9 cellular contexts compared by ENCODE assay signal in genomic region chr10:26479766-26480492, GRCh38. TPM values are rescaled to one million over a fixed set of nuclear protein-coding genes. Genes with fewer than 3 reads are reported as not detected.
A peak's percentile ranks its signal among the peaks of the same experiment; 100 is the strongest.
DNase-seq lines count a peak whose midpoint lies in the region; ATAC-seq and TF ChIP-seq lines count a peak whose summit lies in the region.
"Had no signal": no experiment of that assay in that cellular context is flagged by ENCODE, and none has a peak within 500 bp of the region (broad histone marks: within the 10 kb centered on the region; RNA-seq: fewer than 3 reads in every experiment).

No MANE protein-coding gene starts in this region.

- TF ChIP-seq CTCF in SK-N-SH (IDR thresholded peaks at IDR 0.05) = no peak

- H3K9me3 ChIP-seq in SK-N-SH = no peaks in the 10 kb centered on the region

- no peaks in the 10 kb centered on the region for H3K9me2 ChIP-seq in SK-N-SH

- no peaks in the 10 kb centered on the region for H3K36me3 ChIP-seq in SK-N-SH (replicated peaks in 1 of 2; ENCODE audit: control insufficient read depth in 1 of 2, insufficient read depth in 2 of 2, low read length in 1 of 2)

- no peaks in the 10 kb centered on the region for H3K4me1 ChIP-seq in SK-N-SH (ENCODE audit: control insufficient read depth in 1 of 2, insufficient read depth in 2 of 2, low read depth in 1 of 2, low read length in 1 of 2)

- no peaks in the 10 kb centered on the region for H3K27me3 ChIP-seq in SK-N-SH (ENCODE audit: insufficient read depth)

- no peaks in the 10 kb centered on the region for H3K27me3 Mint-ChIP-seq in activated CD4-positive, alpha-beta memory T cell treated with anti-CD3 and anti-CD28 coated beads for 36 hours

- H3K4me1 Mint-ChIP-seq in activated CD4-positive, alpha-beta memory T cell treated with anti-CD3 and anti-CD28 coated beads for 36 hours (ENCODE audit: low read depth) = peaks cover 68% of the 10 kb centered on the region
- peaks cover 62% of the 10 kb centered on the region for H3K4me1 Mint-ChIP-seq in stimulated activated effector memory CD8-positive, alpha-beta T cell treated with anti-CD3 and anti-CD28 coated beads, Interleukin-12 subunit alpha, Interleukin-12 subunit beta, amount 100 ng/mL, for 72 hours

- no peaks in the 10 kb centered on the region for H4K20me1 ChIP-seq in SK-N-SH (ENCODE audit: insufficient read depth)

- no peak overlapping the region for H3K9ac ChIP-seq in SK-N-SH

- no peak for TF ChIP-seq EP300 in SK-N-SH (IDR thresholded peaks at IDR 0.05; ENCODE audit: borderline replicate concordance in 1 of 2, low read depth in 1 of 2, low read length in 1 of 2)

- no peaks in the 10 kb centered on the region for H3K9me3 Mint-ChIP-seq in activated CD4-positive, alpha-beta memory T cell treated with anti-CD3 and anti-CD28 coated beads for 36 hours
- no peaks in the 10 kb centered on the region for H3K9me3 Mint-ChIP-seq in stimulated activated effector memory CD8-positive, alpha-beta T cell treated with anti-CD3 and anti-CD28 coated beads, Interleukin-12 subunit alpha, Interleukin-12 subunit beta, amount 100 ng/mL, for 72 hours

- intact Hi-C loops in activated CD4-positive, alpha-beta memory T cell treated with anti-CD3 and anti-CD28 coated beads for 36 hours (cut with micrococcal nuclease) = loop anchor here (10.0 kb wide), 1 partner anchor 675 kb away; the partner anchor contains the start of genes MASTL and YME1L1

- ATAC-seq in HG03108 (IDR thresholded peaks at IDR 0.05; ENCODE audit: unreplicated experiment) = peak; percentile 39
- peak; percentile 80 for ATAC-seq in stimulated activated effector memory CD8-positive, alpha-beta T cell treated with anti-CD3 and anti-CD28 coated beads, Interleukin-12 subunit alpha, Interleukin-12 subunit beta, amount 100 ng/mL, for 72 hours
- ATAC-seq in HG03469 (IDR thresholded peaks at IDR 0.05; ENCODE audit: unreplicated experiment) = no peak

- H3K27ac Mint-ChIP-seq in activated CD4-positive, alpha-beta memory T cell treated with anti-CD3 and anti-CD28 coated beads for 36 hours = peak overlapping the region; percentile 92
- H3K27ac Mint-ChIP-seq in stimulated activated effector memory CD8-positive, alpha-beta T cell treated with anti-CD3 and anti-CD28 coated beads, Interleukin-12 subunit alpha, Interleukin-12 subunit beta, amount 100 ng/mL, for 72 hours = peak overlapping the region; percentile 93

- H3F3A ChIP-seq in SK-N-SH (replicated peaks; ENCODE audit: insufficient read depth) = no peaks in the 10 kb centered on the region

- POLR2A ChIA-PET in activated CD4-positive, alpha-beta memory T cell treated with anti-CD3 and anti-CD28 coated beads for 36 hours (lab: Charles Lee) = interaction anchor here (0.5 to 1.3 kb wide), 4 partner anchors 15 to 358 kb away, joined by 3 to 5 read pairs (median 4); partner anchors contain the start of gene APBB1IP
- POLR2A ChIA-PET in SK-N-SH (lab: Yijun Ruan, JAX) = no interaction called here

- no peak overlapping the region for H3K4me3 ChIP-seq in SK-N-SH (ENCODE audit: low read depth in 2 of 2, low read length in 1 of 2)

- 20% methylated on average over 5 of the region's 6 CpGs for WGBS in SK-N-SH (ENCODE audit: low lambda C conversion rate)

- H3K4me2 ChIP-seq in SK-N-SH = no peak overlapping the region

- no peak overlapping the region for H2AFZ ChIP-seq in SK-N-SH (ENCODE audit: low read depth)

- no peak for TF ChIP-seq RAD21 in SK-N-SH (IDR thresholded peaks at IDR 0.05; ENCODE audit: low read length)

- CTCF ChIA-PET in activated CD4-positive, alpha-beta memory T cell treated with anti-CD3 and anti-CD28 coated beads for 36 hours (lab: Charles Lee) = interaction anchor here (1.0 kb wide), 1 partner anchor 12 kb away, joined by 3 read pairs; no protein-coding TSS in a partner anchor
- CTCF ChIA-PET in SK-N-SH (lab: Yijun Ruan, JAX) = no interaction called here

- peaks cover 10% of the 10 kb centered on the region for H3K36me3 Mint-ChIP-seq in activated CD4-positive, alpha-beta memory T cell treated with anti-CD3 and anti-CD28 coated beads for 36 hours
- peaks cover 41% of the 10 kb centered on the region for H3K36me3 Mint-ChIP-seq in stimulated activated effector memory CD8-positive, alpha-beta T cell treated with anti-CD3 and anti-CD28 coated beads, Interleukin-12 subunit alpha, Interleukin-12 subunit beta, amount 100 ng/mL, for 72 hours

- no peak overlapping the region for H3K27ac ChIP-seq in SK-N-SH (ENCODE audit: low read depth in 2 of 2, low read length in 1 of 2)
- H3K27ac ChIP-seq: 22Rv1 had no signal

- H3K4me3 Mint-ChIP-seq in activated CD4-positive, alpha-beta memory T cell treated with anti-CD3 and anti-CD28 coated beads for 36 hours = peak overlapping the region; percentile 54
- H3K4me3 Mint-ChIP-seq in stimulated activated effector memory CD8-positive, alpha-beta T cell treated with anti-CD3 and anti-CD28 coated beads, Interleukin-12 subunit alpha, Interleukin-12 subunit beta, amount 100 ng/mL, for 72 hours = peak overlapping the region; percentile 63

- DNase-seq in SIG-M5 treated with dmso at 0.1 percent for 504 hours (lab: John Stamatoyannopoulos, UW; ENCODE audit: unreplicated experiment) (peak; percentile 67), SIG-M5 (lab: John Stamatoyannopoulos, UW) (no peak), NCI-H1092 (lab: John Stamatoyannopoulos, UW) (no peak), SK-N-SH (no peak)
- peak; percentile 51 for DNase-seq in activated CD4-positive, alpha-beta memory T cell treated with anti-CD3 and anti-CD28 coated beads for 36 hours
- peak in 1 of 2 donors; percentile 63 for DNase-seq in stimulated activated effector memory CD8-positive, alpha-beta T cell treated with anti-CD3 and anti-CD28 coated beads, Interleukin-12 subunit alpha, Interleukin-12 subunit beta, amount 100 ng/mL, for 72 hours (ENCODE audit: low spot score in 2 of 2)

- H3K79me2 ChIP-seq in SK-N-SH (ENCODE audit: insufficient read depth) = no peaks in the 10 kb centered on the region

TF ChIP-seq in SK-N-SH, 30 proteins besides CTCF, POLR2A, EP300 and RAD21:
- TF ChIP-seq SIN3A (IDR thresholded peaks at IDR 0.05; ENCODE audit: borderline replicate concordance, low read depth, low read length) (no peak), TAF1 (IDR thresholded peaks at IDR 0.05; ENCODE audit: borderline replicate concordance, low read depth, low read length) (no peak), YY1 (IDR thresholded peaks at IDR 0.05; ENCODE audit: low read depth) (no peak), SMC3 (IDR thresholded peaks at IDR 0.05; ENCODE audit: low read depth, low read length) (no peak)

RNA-seq across cellular contexts. Expression of gene APBB1IP, which starts 41.8 kb away (rescaled TPM):
- 10 to 100 TPM; 50.1 to 52.1 TPM for total RNA-seq in activated CD4-positive, alpha-beta memory T cell treated with anti-CD3 and anti-CD28 coated beads for 36 hours
- polyA plus RNA-seq in SK-N-SH (2012; rRNA removed) = 0.02 TPM in 1 of 2 replicates, not detected in the other
- polyA plus RNA-seq in SK-N-SH (2012; cell fraction: cytosol; rRNA removed) = not detected in 2 replicates
- polyA plus RNA-seq in SK-N-SH (2012; cell fraction: nucleus; rRNA removed) = 0.02 TPM in 1 of 2 replicates, not detected in the other

Comparison
In these comparisons a context has a peak if more than half of its experiments do, and no peak if none do; other contexts are left out.
1. DNase-seq: peak in SIG-M5 treated with dmso at 0.1 percent for 504 hours (single experiment) and activated CD4-positive, alpha-beta memory T cell treated with anti-CD3 and anti-CD28 coated beads for 36 hours (single experiment); none in SIG-M5 (single experiment), NCI-H1092 (single experiment) and SK-N-SH (single experiment).